ENCODE assay signal across 11 cellular contexts in genomic region chr22:46010177-46010867, GRCh38. TPM values are rescaled to one million over a fixed set of nuclear protein-coding genes. Genes with fewer than 3 reads are reported as not detected.
A peak's percentile ranks its signal among the peaks of the same experiment; 100 is the strongest.
DNase-seq lines count a peak whose midpoint lies in the region; TF ChIP-seq lines count a peak whose summit lies in the region.
"Had no signal": no experiment of that assay in that cellular context is flagged by ENCODE, and none has a peak within 500 bp of the region (broad histone marks: within the 10 kb centered on the region; RNA-seq: fewer than 3 reads in every experiment).

No MANE protein-coding gene starts in this region.

- DNase-seq in ACHN (peak; percentile 42), NCI-H774 (lab: John Stamatoyannopoulos, UW) (peak; percentile 6), epithelial cell of proximal tubule (ENCODE audit: low read depth) (peak; percentile 75), neural crest cell (ENCODE audit: low read depth, low spot score) (no peak), NCI-H510A treated with DMSO at 0.1 percent for 48 hours (lab: John Stamatoyannopoulos, UW) (no peak), midbrain (lab: John Stamatoyannopoulos, UW) (no peak), amniotic stem cell (lab: John Stamatoyannopoulos, UW) (no peak), NCI-H446 treated with DMSO at 0.1 percent for 48 hours (lab: John Stamatoyannopoulos, UW) (no peak)
- DNase-seq: activated T-cell treated with anti-CD3 and anti-CD28 coated beads for 4 hours, NCI-H187 treated with DMSO at 0.1 percent for 48 hours had no signal

- H3K27me3 Mint-ChIP-seq in neural crest cell (ENCODE audit: low read depth): peaks cover 4% of the 10 kb centered on the region
- H3K27me3 Mint-ChIP-seq: central memory CD8-positive, alpha-beta T cell had no signal

- no peak overlapping the region for H3K4me3 ChIP-seq in epithelial cell of proximal tubule (ENCODE audit: low read depth, low read length)

- in situ Hi-C loops in ACHN (cut with HindIII; ENCODE audit: low pct_ligation_motif_present, low pct_unique_long_range_greater_than_20kb, low sequenced_read_pairs): loop anchor here (25.0 kb wide), 1 partner anchor 302 kb away; no protein-coding TSS in a partner anchor

- no peak overlapping the region for H3K27ac Mint-ChIP-seq in neural crest cell (ENCODE audit: unreplicated experiment)

- no peaks in the 10 kb centered on the region for H3K36me3 Mint-ChIP-seq in neural crest cell (ENCODE audit: low read depth)

- TF ChIP-seq CTCF in epithelial cell of proximal tubule (conservative IDR thresholded peaks at IDR 0.05; ENCODE audit: low read depth, low read length) (no peak), neural crest cell (conservative IDR thresholded peaks at IDR 0.05) (no peak)

- no peaks in the 10 kb centered on the region for H3K9me3 Mint-ChIP-seq in neural crest cell
- H3K9me3 Mint-ChIP-seq: central memory CD8-positive, alpha-beta T cell had no signal

- H3K4me3 Mint-ChIP-seq in neural crest cell: peak overlapping the region; percentile 27
- H3K4me3 Mint-ChIP-seq: central memory CD8-positive, alpha-beta T cell had no signal

- H3K4me1 Mint-ChIP-seq in neural crest cell: peaks cover 10% of the 10 kb centered on the region

RNA-seq across cellular contexts. Expression of gene WNT7B, which starts 33.4 kb away (rescaled TPM):
- 30.1 and 112 TPM in 2 replicates for total RNA-seq in epithelial cell of proximal tubule
- 12.6 and 14.2 TPM in 2 replicates for total RNA-seq in neural crest cell

Comparison
In these comparisons a context has a peak if more than half of its experiments do, and no peak if none do; other contexts are left out.
1. DNase-seq: peak in ACHN (single experiment), NCI-H774 (single experiment) and epithelial cell of proximal tubule (single experiment); none in neural crest cell (single experiment), NCI-H510A treated with DMSO at 0.1 percent for 48 hours (single experiment), midbrain (single experiment), amniotic stem cell (single experiment) and NCI-H446 treated with DMSO at 0.1 percent for 48 hours (single experiment).